17 cellular contexts compared by ENCODE assay signal in genomic region chr1:236619398-236619797, GRCh38.
"Had no signal": no experiment of that assay in that cellular context is flagged by ENCODE, and none has a peak within 500 bp of the region (broad histone marks: within the 10 kb centered on the region; RNA-seq: fewer than 3 reads in every experiment).

No MANE protein-coding gene starts in this region.

- H3K27ac Mint-ChIP-seq: activated CD8-positive, alpha-beta T cell treated with anti-CD3 and anti-CD28 coated beads for 36 hours; naive B cell had no signal

- H3K9me3 ChIP-seq: neutrophil, upper lobe of right lung had no signal

- H3K4me3 Mint-ChIP-seq: activated CD8-positive, alpha-beta T cell treated with anti-CD3 and anti-CD28 coated beads for 36 hours; naive B cell had no signal

- H3K4me3 ChIP-seq: cardiac muscle cell, esophagus squamous epithelium, left ventricle myocardium inferior, suprapubic skin, upper lobe of right lung had no signal

- H3K36me3 ChIP-seq: cardiac muscle cell, esophagus squamous epithelium, left ventricle myocardium inferior, neutrophil, suprapubic skin, upper lobe of right lung had no signal

- H3K4me1 ChIP-seq: esophagus squamous epithelium, left ventricle myocardium inferior, suprapubic skin, upper lobe of right lung had no signal

- H3K27ac ChIP-seq: cardiac muscle cell, esophagus squamous epithelium, left ventricle myocardium inferior, neutrophil, suprapubic skin, upper lobe of right lung, VCaP had no signal

- DNase-seq: activated CD4-positive, alpha-beta T cell treated with anti-CD3 and anti-CD28 coated beads for 4 hours; activated CD8-positive, alpha-beta memory T cell treated with anti-CD3 and anti-CD28 coated beads, Interleukin-2, amount 50 U/mL, for 48 hours; activated CD8-positive, alpha-beta T cell treated with anti-CD3 and anti-CD28 coated beads for 36 hours; activated naive CD4-positive, alpha-beta T cell; esophagus squamous epithelium; kidney; left ventricle myocardium inferior; naive B cell; posterior cingulate gyrus; stimulated activated CD4-positive, alpha-beta T cell treated with anti-CD3 and anti-CD28 coated beads, Interleukin-2, amount 100 ng/mL, for 48 hours; stimulated activated naive CD4-positive, alpha-beta T cell treated with Interleukin-2 at 50 U/mL for 16 hours; T1000; upper lobe of right lung had no signal

- H3K4me1 Mint-ChIP-seq: naive B cell had no signal

- H3K27me3 ChIP-seq: cardiac muscle cell, upper lobe of right lung had no signal
